In the genomic region with DNA sequence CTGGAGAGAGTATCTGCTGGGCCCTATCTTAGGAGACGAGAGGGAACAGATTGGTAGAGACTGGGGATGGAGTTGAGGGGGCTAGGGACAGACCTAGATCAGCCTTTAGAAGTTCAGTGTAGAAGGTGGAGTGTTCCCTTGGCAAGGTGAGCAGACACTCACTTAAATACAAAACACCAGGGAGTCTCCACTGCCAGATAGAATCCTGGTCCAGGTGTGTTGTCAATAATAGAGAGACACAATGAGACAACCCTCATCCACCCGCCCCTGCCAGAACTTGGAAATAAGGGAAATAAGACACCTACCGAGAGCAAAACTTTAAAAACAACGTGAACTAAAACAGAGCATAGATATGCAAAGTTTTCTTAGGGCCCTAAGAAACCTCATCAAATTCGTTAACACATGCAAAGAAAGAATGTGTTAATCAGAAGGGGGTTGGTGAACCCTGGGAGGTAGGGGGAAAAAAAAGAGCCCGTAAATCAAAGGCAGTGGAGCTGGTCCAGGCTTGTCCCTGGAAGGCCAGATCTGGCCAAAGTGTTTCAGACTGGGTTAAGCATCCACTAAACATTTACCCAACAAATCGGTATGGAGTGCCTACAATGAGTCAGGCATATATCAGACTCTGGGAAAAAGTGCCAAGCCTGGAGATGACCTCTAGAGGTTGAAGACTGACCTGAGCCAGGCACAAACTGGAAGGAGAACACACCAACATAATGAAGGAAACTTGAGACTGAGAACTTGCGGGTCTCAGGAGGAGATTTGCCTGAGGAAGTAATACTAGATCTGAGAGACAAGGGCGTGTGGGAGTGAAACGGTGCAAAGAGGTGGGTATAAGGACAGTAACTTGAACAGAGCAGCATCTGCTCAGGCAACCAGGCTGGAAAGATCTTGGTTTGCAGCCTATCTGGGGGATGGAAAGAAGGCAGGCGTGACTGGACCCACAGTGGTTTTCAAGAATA, we compare ENCODE assay signal across 17 cellular contexts. TPM values are rescaled to one million over a fixed set of nuclear protein-coding genes. Genes with fewer than 3 reads are reported as not detected.
A peak's percentile ranks its signal among the peaks of the same experiment; 100 is the strongest.
DNase-seq lines count a peak whose midpoint lies in the region; ATAC-seq, FAIRE-seq and TF ChIP-seq lines count a peak whose summit lies in the region.
"Had no signal": no experiment of that assay in that cellular context is flagged by ENCODE, and none has a peak within 500 bp of the region (broad histone marks: within the 10 kb centered on the region; RNA-seq: fewer than 3 reads in every experiment).

No MANE protein-coding gene starts in this region.

- peak overlapping the region; percentile 13; the same call in 1 of the 2 replicates for H2BK15ac ChIP-seq in H1 (ENCODE audit: low read length)

- no peaks in the 10 kb centered on the region for H3K9me3 ChIP-seq in HUES6 (ENCODE audit: control insufficient read depth, insufficient read depth, low read depth, low read length)
- H3K9me3 ChIP-seq in H1 (ENCODE audit: insufficient read depth in 2 of 2, low read depth in 1 of 2, low read length in 1 of 2), result no peaks in the 10 kb centered on the region
- no peaks in the 10 kb centered on the region for H3K9me3 ChIP-seq in adrenal gland (replicated peaks in 1 of 3)
- H3K9me3 ChIP-seq: Caco-2 had no signal

- DNase-seq in H7, result peak; percentile 69
- DNase-seq in H1 (ENCODE audit: low read depth in 1 of 2, low spot score in 2 of 2), result peak; percentile 66
- DNase-seq in iPS-NIHi11 (ENCODE audit: low spot score), result peak; percentile 61
- no peak for DNase-seq in adrenal gland
- no peak for DNase-seq in mesothelial cell of epicardium (ENCODE audit: low spot score in 2 of 2, unreplicated experiment in 2 of 2)
- DNase-seq: AML-193, Caco-2, GM23248, NCI-H1694, NCI-H2107, SIG-M5 had no signal

- no peak overlapping the region for H3K4me3 Mint-ChIP-seq in mesothelial cell of epicardium

- no peak overlapping the region for H3K23ac ChIP-seq in H1 (ENCODE audit: insufficient read length)

- peak overlapping the region; percentile 99; the same call in 1 of the 2 replicates for H2BK12ac ChIP-seq in H1 (ENCODE audit: low read depth, low read length)

- peak overlapping the region; percentile 85; the same call in 1 of the 2 replicates for H2BK5ac ChIP-seq in H1 (ENCODE audit: low read depth, low read length)

- peak; percentile 97 for FAIRE-seq in H1 (lab: Jason Lieb, UNC)

- H3K27me3 Mint-ChIP-seq in mesothelial cell of epicardium (ENCODE audit: low read depth), result peaks cover 36% of the 10 kb centered on the region

- POLR2A ChIA-PET in H1 (lab: Charles Lee; ENCODE audit: partially characterized antibody), result interaction anchor here (1.0 to 2.0 kb wide), 3 partner anchors 8 to 49 kb away, joined by 4 to 5 read pairs (median 4); no protein-coding TSS in a partner anchor

- no peak overlapping the region for H2AFZ ChIP-seq in H1 (ENCODE audit: low read length)
- H2AFZ ChIP-seq: GM23248 had no signal

- H3K4me3 ChIP-seq in H7 (ENCODE audit: insufficient read depth, low read depth, low read length) (no peak overlapping the region), HUES6 (ENCODE audit: low read depth, low read length) (peak overlapping the region; percentile 42), H1 (ENCODE audit: extremely low read depth in 1 of 4, insufficient read depth in 2 of 4, low read depth in 3 of 4, low read length in 4 of 4) (peak overlapping the region; percentile 21 to 44 (median 28); a peak in 5 of 8 replicates), adrenal gland (no peak overlapping the region)
- H3K4me3 ChIP-seq: GM23248 had no signal

- H3K27ac Mint-ChIP-seq in mesothelial cell of epicardium, result no peak overlapping the region
- H3K27ac Mint-ChIP-seq: IgD-negative memory B cell had no signal

- peak overlapping the region; percentile 30 for H2BK120ac ChIP-seq in H1 (replicated peaks; ENCODE audit: low read depth, low read length)

- no peak for TF ChIP-seq POLR2A in H1 (IDR thresholded peaks at IDR 0.05; ENCODE audit: control extremely low read depth in 1 of 2, low read depth in 2 of 2, low read length in 2 of 2)
- no peak for TF ChIP-seq POLR2A in adrenal gland (IDR thresholded peaks at IDR 0.05)

- TF ChIP-seq CTCF in H1 (IDR thresholded peaks at IDR 0.05; ENCODE audit: control extremely low read depth in 1 of 3, insufficient read depth in 1 of 3, low read depth in 1 of 3, low read length in 3 of 3) (no peak), adrenal gland (IDR thresholded peaks at IDR 0.05) (no peak), mesothelial cell of epicardium (IDR thresholded peaks at IDR 0.05; ENCODE audit: unreplicated experiment) (no peak)

- peak overlapping the region; percentile 37 for H4K5ac ChIP-seq in H1 (ENCODE audit: insufficient read length, low read depth, low read length)

- peaks cover 54% of the 10 kb centered on the region for H3K4me1 ChIP-seq in HUES6 (ENCODE audit: control insufficient read depth, insufficient read depth, low read length)
- peaks cover 7 to 29% (median 24%) of the 10 kb centered on the region in 4 experiments; a peak in 6 of 7 replicates for H3K4me1 ChIP-seq in H1 (replicated peaks in 1 of 4; ENCODE audit: control insufficient read depth in 3 of 4, insufficient read depth in 4 of 4, low read length in 3 of 4)
- H3K4me1 ChIP-seq in adrenal gland (replicated peaks in 1 of 2), result no peaks in the 10 kb centered on the region
- H3K4me1 ChIP-seq: Caco-2 had no signal

- H4K8ac ChIP-seq in H1 (ENCODE audit: extremely low read depth, insufficient read depth, low read length), result no peak overlapping the region

- peak overlapping the region; percentile 97 for H3K18ac ChIP-seq in H1 (ENCODE audit: extremely low read depth, low read length)

- H3K14ac ChIP-seq in H1 (ENCODE audit: insufficient read length), result no peak overlapping the region

- H3K9ac ChIP-seq in HUES6 (ENCODE audit: low read length) (no peak overlapping the region), H1 (replicated peaks in 1 of 4; ENCODE audit: extremely low read depth in 1 of 4, low read depth in 3 of 4, low read length in 3 of 4) (peak overlapping the region in 2 of 4 experiments; percentile 20 to 47; a peak in 1 of 7 replicates)
- H3K9ac ChIP-seq: GM23248 had no signal

- peaks cover 3% of the 10 kb centered on the region for H3K9me3 Mint-ChIP-seq in mesothelial cell of epicardium

- H3K4me1 Mint-ChIP-seq in mesothelial cell of epicardium, result no peaks in the 10 kb centered on the region

- H3K27ac ChIP-seq in HUES6 (ENCODE audit: low read depth, low read length) (peak overlapping the region; percentile 44; the same call in 1 of the 2 replicates), H1 (ENCODE audit: low read depth, low read length) (peak overlapping the region; percentile 43), adrenal gland (no peak overlapping the region)
- H3K27ac ChIP-seq: GM23248 had no signal

- H3K56ac ChIP-seq in H1 (replicated peaks; ENCODE audit: insufficient read length, low read depth, low read length), result no peak overlapping the region

- H3K23me2 ChIP-seq in H1 (ENCODE audit: low read depth, low read length), result peaks cover 6% of the 10 kb centered on the region; the same call in 1 of the 2 replicates

- peak overlapping the region; percentile 99 for H2BK20ac ChIP-seq in H1 (ENCODE audit: low read length)

- no peaks in the 10 kb centered on the region for H3K36me3 Mint-ChIP-seq in mesothelial cell of epicardium
- H3K36me3 Mint-ChIP-seq: IgD-negative memory B cell had no signal

- intact Hi-C loops in adrenal gland (cut with DNase I), result no loop called here

- WGBS in H1 (ENCODE audit: extremely low coverage in 1 of 2, insufficient coverage in 1 of 2, insufficient read length in 1 of 2, insufficient replicate concordance in 2 of 2, low coverage in 1 of 2, low lambda C conversion rate in 2 of 2, missing lambda C conversion rate in 1 of 2), 2 experiments, result 11% methylated on average over 11 of the region's 11 CpGs; no CpG with 5 or more reads in 1 of the 2 experiments
- WGBS in adrenal gland, 4 donors, result 30 to 31% (median 31%) methylated on average over 11 of the region's 11 CpGs

- ATAC-seq in HG03460 (IDR thresholded peaks at IDR 0.05; ENCODE audit: unreplicated experiment) (no peak), GM21381 (IDR thresholded peaks at IDR 0.05; ENCODE audit: unreplicated experiment) (no peak)

- no peaks in the 10 kb centered on the region for H3K79me2 ChIP-seq in H1 (ENCODE audit: control insufficient read depth in 1 of 2, insufficient read depth in 2 of 2, low read length in 2 of 2)

- CTCF ChIA-PET in H1 (lab: Charles Lee; ENCODE audit: partially characterized antibody), result interaction anchor here (1.1 kb wide), 1 partner anchor 30 kb away, joined by 3 read pairs; no protein-coding TSS in a partner anchor

- H3K4ac ChIP-seq in H1 (replicated peaks; ENCODE audit: insufficient read length, low read depth, low read length), result peak overlapping the region; percentile 40

- H3K27me3 ChIP-seq in H7 (ENCODE audit: control insufficient read depth, insufficient read depth, low read length) (peaks cover 73% of the 10 kb centered on the region), HUES6 (ENCODE audit: control insufficient read depth, insufficient read depth, low read length) (peaks cover 94% of the 10 kb centered on the region), H1 (replicated peaks in 1 of 4; ENCODE audit: control insufficient read depth in 3 of 4, extremely low read depth in 1 of 4, insufficient read depth in 3 of 4, low read length in 3 of 4) (peaks cover 9 to 63% (median 59%) of the 10 kb centered on the region in 4 experiments), adrenal gland (no peaks in the 10 kb centered on the region)

- H2AK5ac ChIP-seq in H1 (ENCODE audit: low read depth, low read length), result peak overlapping the region; percentile 99; the same call in 1 of the 2 replicates

- H3K36me3 ChIP-seq in H7 (replicated peaks; ENCODE audit: control insufficient read depth, insufficient read depth, low read length), result no peaks in the 10 kb centered on the region
- no peaks in the 10 kb centered on the region for H3K36me3 ChIP-seq in HUES6 (ENCODE audit: control insufficient read depth, insufficient read depth, low read length)
- no peaks in the 10 kb centered on the region for H3K36me3 ChIP-seq in H1 (ENCODE audit: control insufficient read depth in 2 of 4, insufficient read depth in 4 of 4, low read length in 3 of 4)
- H3K36me3 ChIP-seq in adrenal gland (replicated peaks in 1 of 2), result no peaks in the 10 kb centered on the region

- peak overlapping the region; percentile 31 for H4K91ac ChIP-seq in H1 (replicated peaks; ENCODE audit: insufficient read length, low read length)

- H3K79me1 ChIP-seq in H1 (ENCODE audit: low read depth, low read length), result no peaks in the 10 kb centered on the region

- peak overlapping the region; percentile 70 to 94 for H3K4me2 ChIP-seq in H1 (ENCODE audit: insufficient read depth in 1 of 2, low read depth in 2 of 2, low read length in 2 of 2)

- TF ChIP-seq EP300 in H1 (IDR thresholded peaks at IDR 0.05; ENCODE audit: borderline replicate concordance in 1 of 2, low read depth in 2 of 2, low read length in 2 of 2), result peak in 1 of 2 experiments; percentile 94; a peak in 1 of 3 replicates

- peak in 1 of 2 experiments; percentile 11 for TF ChIP-seq RAD21 in H1 (IDR thresholded peaks at IDR 0.05 in 1 of 2, conservative IDR thresholded peaks at IDR 0.05 in 1 of 2; ENCODE audit: low read depth in 2 of 2, low read length in 2 of 2)

- H4K20me1 ChIP-seq in H1 (replicated peaks in 1 of 2; ENCODE audit: control insufficient read depth in 1 of 2, insufficient read depth in 2 of 2, low read length in 2 of 2), result no peaks in the 10 kb centered on the region

RNA-seq across cellular contexts. Expression of a gene that starts 37.0 kb away (rescaled TPM):
- 85.8 and 148 TPM in 2 replicates for total RNA-seq in H7 (2014; rRNA removed; shearing (Covaris generic))
- total RNA-seq in H1 (2021; fragmentation: NEBNext Ultra II Directional; extraction: Animal tissue kit (Norgen Biotek cat#: 25700)), result 33.9 and 37.6 TPM in 2 replicates
- polyA plus RNA-seq in H1 (2011; rRNA removed), result 145 and 155 TPM in 2 replicates
- polyA plus RNA-seq in H1 (2011; cell fraction: cytosol; rRNA removed), result 128 TPM
- polyA plus RNA-seq in H1 (2011; cell fraction: nucleus; rRNA removed), result 155 TPM
- 87.4 to 98.7 TPM (median 90.9 TPM) in 4 replicates for polyA plus RNA-seq in H1 (2012, experiment 1 of 2)
- polyA plus RNA-seq in H1 (2012, experiment 2 of 2), result 20.6 TPM
- polyA plus RNA-seq in H1 (2013, experiment 1 of 2), result 14.9 TPM
- 12.8 TPM for polyA plus RNA-seq in H1 (2013, experiment 2 of 2)
- polyA minus RNA-seq in H1 (2011; rRNA and poly(A)+ RNA removed), result 345 and 397 TPM in 2 replicates
- 105 TPM for polyA minus RNA-seq in H1 (2011; cell fraction: cytosol; rRNA and poly(A)+ RNA removed)
- 216 TPM for polyA minus RNA-seq in H1 (2011; cell fraction: nucleus; rRNA and poly(A)+ RNA removed)
- total RNA-seq in adrenal gland, result not detected
- not detected for polyA plus RNA-seq in adrenal gland
- 0.27 TPM in 1 of 3 replicates, not detected in the others for total RNA-seq in mesothelial cell of epicardium
- total RNA-seq: Caco-2, GM23248, LHCN-M2, NCI-H460 had no signal
- polyA plus RNA-seq: GM23248, IgD-negative memory B cell had no signal

Comparison
In these comparisons a context has a peak if more than half of its experiments do, and no peak if none do; other contexts are left out.
1. DNase-seq: peak in H7 (single experiment), H1 (2 of 2) and iPS-NIHi11 (single experiment); none in adrenal gland (0 of 7) and mesothelial cell of epicardium (0 of 2).
2. H3K4me3 ChIP-seq: peak in HUES6 (single experiment) and H1 (4 of 4); none in H7 (single experiment) and adrenal gland (0 of 4).
3. H3K27ac ChIP-seq: peak in HUES6 (single experiment) and H1 (single experiment); none in adrenal gland (0 of 5).
4. RNA of a gene that starts 37.0 kb away (total RNA-seq): 85.8 to 148 TPM in H7 and 33.9 to 37.6 TPM in H1; 0.27 TPM in mesothelial cell of epicardium and not detected in adrenal gland; every median in the first group is over 10 times any median in the second.